Comparison of ENCODE assay signal across 20 cellular contexts in genomic region chr2:186031229-186031628, GRCh38.
DNase-seq lines count a peak whose midpoint lies in the region; ATAC-seq, FAIRE-seq and TF ChIP-seq lines count a peak whose summit lies in the region.
"Had no signal": no experiment of that assay in that cellular context is flagged by ENCODE, and none has a peak within 500 bp of the region (broad histone marks: within the 10 kb centered on the region; RNA-seq: fewer than 3 reads in every experiment).

No MANE protein-coding gene starts in this region.

- intact Hi-C loops in GM12878 (cut with micrococcal nuclease; ENCODE audit: unreplicated experiment) = no loop called here
- intact Hi-C loops in Caco-2 (cut with micrococcal nuclease; ENCODE audit: unreplicated experiment) = no loop called here

- TF ChIP-seq POLR2A in GM12878 (IDR thresholded peaks at IDR 0.05; ENCODE audit: low read depth, low read length) = no peak

- no peak for TF ChIP-seq RAD21 in GM12878 (IDR thresholded peaks at IDR 0.05; ENCODE audit: insufficient read depth, low read depth, low read length)

- H3K27me3 ChIP-seq in GM12878 (replicated peaks in 1 of 2; ENCODE audit: control insufficient read depth in 2 of 2, insufficient read depth in 2 of 2, low read length in 1 of 2) (no peaks in the 10 kb centered on the region), Caco-2 (replicated peaks; ENCODE audit: control insufficient read depth, insufficient read depth, low read length) (no peaks in the 10 kb centered on the region)

- CTCF ChIA-PET in GM12878 (lab: Yijun Ruan, JAX) = interaction anchor here (2.2 kb wide), 1 partner anchor 10 kb away, joined by 4 read pairs; no protein-coding TSS in a partner anchor
- CTCF ChIA-PET in Caco-2 (lab: Charles Lee) = no interaction called here

- no TSS peak for BruUV-seq in GM12878 (replicated peaks; lab: Mats Ljungman, UMichigan)
- no TSS peak for BruUV-seq in Caco-2 (replicated peaks; lab: Mats Ljungman, UMichigan)

- H3K36me3 ChIP-seq in GM12878 (ENCODE audit: control insufficient read depth in 2 of 2, insufficient read depth in 2 of 2, low read length in 1 of 2) = no peaks in the 10 kb centered on the region
- H3K36me3 ChIP-seq in Caco-2 (ENCODE audit: control insufficient read depth, insufficient read depth, low read length) = no peaks in the 10 kb centered on the region

- no peaks in the 10 kb centered on the region for H3K27me3 Mint-ChIP-seq in Caco-2 (ENCODE audit: insufficient read depth, unreplicated experiment)

- POLR2A ChIA-PET in GM12878 (lab: Charles Lee) (no interaction called here), Caco-2 (lab: Charles Lee) (no interaction called here)

- no peak for TF ChIP-seq EP300 in GM12878 (IDR thresholded peaks at IDR 0.05; ENCODE audit: borderline replicate concordance in 1 of 2, control insufficient read depth in 1 of 2, low read depth in 2 of 2, low read length in 2 of 2)

- no peak overlapping the region for H3K4me2 ChIP-seq in GM12878 (ENCODE audit: control insufficient read depth, insufficient read depth)

- peak; percentile 59 for DNase-seq in DMS53 (lab: John Stamatoyannopoulos, UW)
- DNase-seq in GM12878 (ENCODE audit: low read depth, low spot score) = no peak
- DNase-seq in GM13977 (ENCODE audit: low spot score) = no peak
- no peak for DNase-seq in Caco-2
- DNase-seq in COLO829 (ENCODE audit: low spot score) = no peak
- DNase-seq in GM19240 (ENCODE audit: insufficient read length, low spot score) = no peak
- DNase-seq: C1 segment of cervical spinal cord, DMS79, HFFc6, NCI-H1048, NCI-H446, NCI-H748 treated with DMSO at 0.1 percent for 48 hours, SHP77 had no signal

- no peaks in the 10 kb centered on the region for H3K79me2 ChIP-seq in GM12878 (ENCODE audit: control insufficient read depth, insufficient read depth, low read length)

- H3K4me3 Mint-ChIP-seq in Caco-2 (ENCODE audit: unreplicated experiment) = no peak overlapping the region
- H3K4me3 Mint-ChIP-seq: HFFc6; T-helper 1 cell treated with Interleukin-12 subunit alpha and Interleukin-12 subunit beta and Interleukin-4 antibody, amounts not matched to agents 30 μg/mL and 1 μg/mL, for 36 hours had no signal

- SMC1A ChIA-PET in GM12878 (lab: Charles Lee; ENCODE audit: uncharacterized antibody, unreplicated experiment) = no interaction called here

- H3K9ac ChIP-seq in GM12878 (ENCODE audit: control insufficient read depth, insufficient read depth, low read length) = no peak overlapping the region

- RAD21 ChIA-PET in GM12878 (lab: Charles Lee; ENCODE audit: unreplicated experiment) = no interaction called here

- peak; percentile 54 for ATAC-seq in GM18868 (IDR thresholded peaks at IDR 0.05; ENCODE audit: unreplicated experiment)
- ATAC-seq in HG02938 (IDR thresholded peaks at IDR 0.05; ENCODE audit: unreplicated experiment) = peak; percentile 41
- ATAC-seq in GM12878 = peak; percentile 70
- ATAC-seq: SK-N-SH treated with all-trans-retinoic acid at 6 μM for 48 hours had no signal

- H3K4me1 Mint-ChIP-seq in Caco-2 (ENCODE audit: low read depth, unreplicated experiment) = no peaks in the 10 kb centered on the region

- H2AFZ ChIP-seq in GM12878 (ENCODE audit: control insufficient read depth, low read depth, low read length) = no peak overlapping the region

- no peaks in the 10 kb centered on the region for H4K20me1 ChIP-seq in GM12878 (ENCODE audit: control insufficient read depth, insufficient read depth)

- H3K9me3 ChIP-seq in GM12878 (replicated peaks; ENCODE audit: control insufficient read depth, insufficient read depth, low read length) = no peaks in the 10 kb centered on the region
- H3K9me3 ChIP-seq in Caco-2 = no peaks in the 10 kb centered on the region

- H3K4me3 ChIP-seq in GM12878 = no peak overlapping the region
- no peak overlapping the region for H3K4me3 ChIP-seq in Caco-2 (ENCODE audit: low read depth, low read length)

- no peak for FAIRE-seq in GM12878 (lab: Jason Lieb, UNC)
- FAIRE-seq: GM12892, H1, HTR-8/SVneo had no signal

- no peak overlapping the region for H3K27ac Mint-ChIP-seq in Caco-2 (ENCODE audit: unreplicated experiment)
- H3K27ac Mint-ChIP-seq: HFFc6; T-helper 1 cell treated with Interleukin-12 subunit alpha and Interleukin-12 subunit beta and Interleukin-4 antibody, amounts not matched to agents 30 μg/mL and 1 μg/mL, for 36 hours had no signal

- in situ Hi-C loops in GM12878 (cut with MboI) (no loop called here), GM13977 (cut with MboI; ENCODE audit: low pct_unique_long_range_greater_than_20kb, low sequenced_read_pairs, unreplicated experiment) (no loop called here)

- TF ChIP-seq CTCF in GM12878 (IDR thresholded peaks at IDR 0.05 in 2 of 3, conservative IDR thresholded peaks at IDR 0.05 in 1 of 3; ENCODE audit: control insufficient read depth in 2 of 3, extremely low read depth in 1 of 3, insufficient read depth in 1 of 3, low read depth in 3 of 3, low read length in 3 of 3) = no peak
- no peak for TF ChIP-seq CTCF in GM13977 (IDR thresholded peaks at IDR 0.05; ENCODE audit: extremely low read depth, insufficient read depth, missing control alignments)
- TF ChIP-seq CTCF in Caco-2 (IDR thresholded peaks at IDR 0.05; ENCODE audit: insufficient read depth in 1 of 2, low read depth in 1 of 2, low read length in 1 of 2, severe bottlenecking in 1 of 2, unreplicated experiment in 1 of 2) = no peak

- no peaks in the 10 kb centered on the region for H3K36me3 Mint-ChIP-seq in Caco-2 (ENCODE audit: insufficient read depth, unreplicated experiment)

- no peaks in the 10 kb centered on the region for H3K9me3 Mint-ChIP-seq in Caco-2 (ENCODE audit: unreplicated experiment)
- H3K9me3 Mint-ChIP-seq: T-helper 1 cell treated with Interleukin-12 subunit alpha and Interleukin-12 subunit beta and Interleukin-4 antibody, amounts not matched to agents 30 μg/mL and 1 μg/mL, for 36 hours had no signal

- no peak overlapping the region for H3K27ac ChIP-seq in GM12878 (ENCODE audit: control insufficient read depth, insufficient read depth)

- 42% methylated on average over 1 of the region's 1 CpG for WGBS in GM12878 (ENCODE audit: insufficient coverage, insufficient replicate concordance, low lambda C conversion rate, missing lambda C conversion rate)

- no peaks in the 10 kb centered on the region for H3K4me1 ChIP-seq in GM12878 (ENCODE audit: control insufficient read depth, insufficient read depth, low read length)
- H3K4me1 ChIP-seq in Caco-2 = no peaks in the 10 kb centered on the region

TF ChIP-seq in GM12878, 131 proteins besides CTCF, POLR2A, EP300 and RAD21 (continues in another document):
- no peak for TF ChIP-seq ZNF592 (IDR thresholded peaks at IDR 0.05)
- no peak for TF ChIP-seq KAT2A (conservative IDR thresholded peaks at IDR 0.05; ENCODE audit: control insufficient read depth, low read depth, low read length)
- TF ChIP-seq IKZF2 (IDR thresholded peaks at IDR 0.05) = peak; percentile 62 to 67; a peak in 2 of 4 replicates
- TF ChIP-seq CREB1 (IDR thresholded peaks at IDR 0.05; ENCODE audit: low read depth) = no peak
- TF ChIP-seq SMAD5 (IDR thresholded peaks at IDR 0.05; ENCODE audit: low read depth) = no peak
- no peak for TF ChIP-seq ZNF622 (IDR thresholded peaks at IDR 0.05)
- no peak for TF ChIP-seq EZH2 (IDR thresholded peaks at IDR 0.05; ENCODE audit: borderline replicate concordance, control insufficient read depth, low read depth, low read length)
- TF ChIP-seq HDAC6 (IDR thresholded peaks at IDR 0.05; ENCODE audit: unreplicated experiment) = no peak
